9 cellular contexts compared by ENCODE assay signal in the genomic region with DNA sequence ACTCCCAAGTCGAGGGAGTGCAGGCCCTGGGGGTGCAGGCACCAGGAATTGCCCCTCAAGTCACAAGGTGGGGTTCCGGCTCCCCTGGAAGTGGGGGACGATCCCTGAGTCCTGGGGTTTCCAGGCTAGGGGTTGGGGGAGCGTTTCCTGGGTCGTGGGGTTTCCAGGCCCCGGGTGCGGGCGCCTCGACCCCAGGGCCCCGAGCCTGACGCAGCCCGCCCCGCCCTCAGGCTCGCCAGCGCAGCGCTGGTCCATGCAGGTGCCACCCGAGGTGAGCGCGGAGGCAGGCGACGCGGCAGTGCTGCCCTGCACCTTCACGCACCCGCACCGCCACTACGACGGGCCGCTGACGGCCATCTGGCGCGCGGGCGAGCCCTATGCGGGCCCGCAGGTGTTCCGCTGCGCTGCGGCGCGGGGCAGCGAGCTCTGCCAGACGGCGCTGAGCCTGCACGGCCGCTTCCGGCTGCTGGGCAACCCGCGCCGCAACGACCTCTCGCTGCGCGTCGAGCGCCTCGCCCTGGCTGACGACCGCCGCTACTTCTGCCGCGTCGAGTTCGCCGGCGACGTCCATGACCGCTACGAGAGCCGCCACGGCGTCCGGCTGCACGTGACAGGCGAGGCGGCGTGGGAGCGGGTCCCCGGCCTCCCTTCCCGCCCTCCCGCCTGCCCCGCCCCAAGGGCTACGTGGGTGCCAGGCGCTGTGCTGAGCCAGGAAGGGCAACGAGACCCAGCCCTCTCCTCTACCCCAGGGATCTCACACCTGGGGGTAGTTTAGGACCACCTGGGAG. TPM values are rescaled to one million over a fixed set of nuclear protein-coding genes. Genes with fewer than 3 reads are reported as not detected.
DNase-seq lines count a peak whose midpoint lies in the region; ATAC-seq and TF ChIP-seq lines count a peak whose summit lies in the region.
"Had no signal": no experiment of that assay in that cellular context is flagged by ENCODE, and none has a peak within 500 bp of the region (broad histone marks: within the 10 kb centered on the region; RNA-seq: fewer than 3 reads in every experiment).

No MANE protein-coding gene starts in this region.

- peaks cover 2 to 14% of the 10 kb centered on the region in 2 donors for H3K4me1 ChIP-seq in ascending aorta

- in situ Hi-C loops in GM13977 (cut with MboI; ENCODE audit: low pct_unique_long_range_greater_than_20kb, low sequenced_read_pairs, unreplicated experiment), result no loop called here

- peak; percentile 17 for TF ChIP-seq CTCF in GM13977 (IDR thresholded peaks at IDR 0.05; ENCODE audit: extremely low read depth, insufficient read depth, missing control alignments)
- TF ChIP-seq CTCF in ascending aorta (IDR thresholded peaks at IDR 0.05), result peak; percentile 25 to 44 (median 34)

- no peak overlapping the region for H3K27ac ChIP-seq in ascending aorta
- H3K27ac ChIP-seq: neutrophil had no signal

- intact Hi-C loops in ascending aorta (cut with DNase I), result loop anchor here (2.0 kb wide), 2 partner anchors 63 to 173 kb away; no protein-coding TSS in a partner anchor

- no peaks in the 10 kb centered on the region for H3K9me3 ChIP-seq in ascending aorta
- H3K9me3 ChIP-seq: neutrophil had no signal

- no peak for ATAC-seq in GM18873 (IDR thresholded peaks at IDR 0.05; ENCODE audit: low FRiP score, unreplicated experiment)

- no peaks in the 10 kb centered on the region for H3K27me3 ChIP-seq in ascending aorta

- H3K36me3 ChIP-seq in ascending aorta, result no peaks in the 10 kb centered on the region
- H3K36me3 ChIP-seq: neutrophil had no signal

- DNase-seq in GM13977 (ENCODE audit: low spot score) (no peak), NCI-H2227 treated with DMSO at 0.1 percent for 48 hours (lab: John Stamatoyannopoulos, UW) (peak; percentile 22), ascending aorta (ENCODE audit: low spot score in 2 of 2) (no peak), iPS-NIHi11 (ENCODE audit: low spot score) (peak; percentile 67), NCI-H2081 (lab: John Stamatoyannopoulos, UW) (no peak), NCI-H187 (lab: John Stamatoyannopoulos, UW) (no peak)
- DNase-seq in stimulated activated CD4-positive, alpha-beta T cell treated with anti-CD3 and anti-CD28 coated beads, Interleukin-4, amount 100 ng/mL, for 24 hours, result peak; percentile 23

- peak overlapping the region; percentile 49 to 64 for H3K4me3 ChIP-seq in ascending aorta

RNA-seq across cellular contexts. Expression of a gene that starts 12.0 kb away (rescaled TPM):
- not detected for total RNA-seq in ascending aorta

Comparison
In these comparisons a context has a peak if more than half of its experiments do, and no peak if none do; other contexts are left out.
1. DNase-seq: peak in NCI-H2227 treated with DMSO at 0.1 percent for 48 hours (single experiment), iPS-NIHi11 (single experiment) and stimulated activated CD4-positive, alpha-beta T cell treated with anti-CD3 and anti-CD28 coated beads, Interleukin-4, amount 100 ng/mL, for 24 hours (single experiment); none in GM13977 (single experiment), ascending aorta (0 of 2), NCI-H2081 (0 of 2) and NCI-H187 (0 of 2).